8 cellular contexts compared by ENCODE assay signal in genomic region chr10:52314822-52315552, GRCh38. TPM values are rescaled to one million over a fixed set of nuclear protein-coding genes. Genes with fewer than 3 reads are reported as not detected.
DNase-seq lines count a peak whose midpoint lies in the region; ATAC-seq and TF ChIP-seq lines count a peak whose summit lies in the region.

No MANE protein-coding gene starts in this region.

- WGBS in heart left ventricle, 4 donors = 11 to 18% (median 14%) methylated on average over 35 to 36 of the region's 36 CpGs
- WGBS in mesodermal cell (ENCODE audit: insufficient coverage in 2 of 2), 2 experiments = 23% methylated on average over 24 to 28 of the region's 36 CpGs

- H3K27ac ChIP-seq in heart left ventricle (no peak overlapping the region), mesodermal cell (ENCODE audit: low read depth, low read length, severe bottlenecking) (no peak overlapping the region)

- TF ChIP-seq CTCF in heart left ventricle (IDR thresholded peaks at IDR 0.05) = no peak

- TF ChIP-seq POLR2A in heart left ventricle (IDR thresholded peaks at IDR 0.05) = no peak

- intact Hi-C loops in heart left ventricle (cut with DNase I) = loop anchor here in 2 of 10 donors (5.0 to 10.0 kb wide), 2 partner anchors 280 to 337 kb away; no protein-coding TSS in a partner anchor
- intact Hi-C loops in cardiac septum (cut with DNase I) = no loop called here

- DNase-seq in heart left ventricle = no peak
- DNase-seq in cardiac septum (ENCODE audit: low spot score) = no peak
- peak; percentile 10 to 64 for DNase-seq in dermis microvascular lymphatic vessel endothelial cell (ENCODE audit: low read depth in 2 of 2)
- DNase-seq in NCI-H1048 (lab: John Stamatoyannopoulos, UW) = no peak
- no peak for DNase-seq in NCI-H146 treated with DMSO at 0.1 percent for 48 hours (lab: John Stamatoyannopoulos, UW; ENCODE audit: unreplicated experiment)
- DNase-seq in MV-4-11 (lab: John Stamatoyannopoulos, UW) = no peak

- H3K36me3 ChIP-seq in heart left ventricle = no peaks in the 10 kb centered on the region
- H3K36me3 ChIP-seq in mesodermal cell (ENCODE audit: control insufficient read depth, insufficient read depth, low read length) = peaks cover 6% of the 10 kb centered on the region

- H3K27me3 ChIP-seq in heart left ventricle = peaks cover 0 to 31% (median 6%) of the 10 kb centered on the region in 9 donors

- peak overlapping the region in 11 of 12 donors; percentile 30 to 70 (median 57) for H3K4me3 ChIP-seq in heart left ventricle
- peak overlapping the region; percentile 59 for H3K4me3 ChIP-seq in mesodermal cell (ENCODE audit: extremely low read depth, insufficient read depth, low read length, poor library complexity, severe bottlenecking)

- peak in 3 of 4 donors; percentile 27 to 36 (median 33) for ATAC-seq in heart left ventricle
- no peak for ATAC-seq in HG03521 (IDR thresholded peaks at IDR 0.05; ENCODE audit: unreplicated experiment)

- H3K9me3 ChIP-seq in heart left ventricle (no peaks in the 10 kb centered on the region), mesodermal cell (ENCODE audit: control insufficient read depth, low read length) (no peaks in the 10 kb centered on the region)

- H3K4me1 ChIP-seq in heart left ventricle = peaks cover 0 to 25% (median 4%) of the 10 kb centered on the region in 12 donors
- peaks cover 22% of the 10 kb centered on the region for H3K4me1 ChIP-seq in mesodermal cell (ENCODE audit: control insufficient read depth, insufficient read depth, low read length, poor library complexity, severe bottlenecking)

RNA-seq across cellular contexts. Expression of gene DKK1, which starts 0.9 kb away (rescaled TPM):
- 1 to 10 TPM in 1 of 9 donors, under 1 TPM in 4, not detected in 4; 0.42 to 1.5 (median 0.62) TPM for total RNA-seq in heart left ventricle
- 1 to 10 TPM in 1 of 2 donors, under 1 TPM in 1; 0.11 to 7.0 TPM for polyA plus RNA-seq in heart left ventricle
- total RNA-seq in cardiac septum = 0.19 TPM
- total RNA-seq in dermis microvascular lymphatic vessel endothelial cell = 11.8 and 12.7 TPM in 2 replicates
- polyA plus RNA-seq in mesodermal cell (2013, experiment 1 of 2) = 138 TPM
- polyA plus RNA-seq in mesodermal cell (2013, experiment 2 of 2) = 112 TPM

Comparison
In these comparisons a context has a peak if more than half of its experiments do, and no peak if none do; other contexts are left out.
1. DNase-seq: peak in dermis microvascular lymphatic vessel endothelial cell (2 of 2); none in heart left ventricle (0 of 5), cardiac septum (single experiment), NCI-H1048 (single experiment), NCI-H146 treated with DMSO at 0.1 percent for 48 hours (single experiment) and MV-4-11 (single experiment).